ENCODE assay signal across 25 cellular contexts in genomic region chr4:173202395-173202794, GRCh38.
"Had no signal": no experiment of that assay in that cellular context is flagged by ENCODE, and none has a peak within 500 bp of the region (broad histone marks: within the 10 kb centered on the region; RNA-seq: fewer than 3 reads in every experiment).

No MANE protein-coding gene starts in this region.

- H3K36me3 Mint-ChIP-seq: stimulated activated effector memory CD8-positive, alpha-beta T cell treated with anti-CD3 and anti-CD28 coated beads, Interleukin-12 subunit alpha, Interleukin-12 subunit beta, amount 100 ng/mL, for 72 hours had no signal

- DNase-seq: islet precursor cell; left ventricle myocardium inferior; midbrain; mucosa of descending colon; naive thymus-derived CD4-positive, alpha-beta T cell; ovary; retina; right cardiac atrium; stimulated activated CD4-positive, alpha-beta T cell treated with anti-CD3 and anti-CD28 coated beads, Interleukin-12 subunit alpha, Interleukin-12 subunit beta, amount 100 ng/mL, for 4 hours; stimulated activated CD4-positive, alpha-beta T cell treated with anti-CD3 and anti-CD28 coated beads, Interleukin-15, amount 100 ng/mL, for 24 hours; stimulated activated CD4-positive, alpha-beta T cell treated with anti-CD3 and anti-CD28 coated beads, Interleukin-2, amount 100 ng/mL, for 24 hours; stimulated activated CD4-positive, alpha-beta T cell treated with anti-CD3 and anti-CD28 coated beads, Interleukin-4, amount 100 ng/mL, for 24 hours; stimulated activated naive CD4-positive, alpha-beta T cell; tibial artery; trophoblast cell; upper lobe of right lung had no signal

- H3K4me3 Mint-ChIP-seq: memory B cell; naive thymus-derived CD4-positive, alpha-beta T cell; natural killer cell treated with Interleukin-12 subunit alpha and Interleukin-12 subunit beta and Interleukin-15 and Interleukin-18, amount 100 ng/mL, for 72 hours; stimulated activated effector memory CD8-positive, alpha-beta T cell treated with anti-CD3 and anti-CD28 coated beads, Interleukin-12 subunit alpha, Interleukin-12 subunit beta, amount 100 ng/mL, for 72 hours; stimulated activated naive CD8-positive, alpha-beta T cell treated with anti-CD3 and anti-CD28 coated beads, Interleukin-15, Interleukin-2, amounts not matched to agents 100 ng/mL and 50 ng/mL, for 24 hours had no signal

- H3K27ac Mint-ChIP-seq: memory B cell; natural killer cell treated with Interleukin-12 subunit alpha and Interleukin-12 subunit beta and Interleukin-15 and Interleukin-18, amount 100 ng/mL, for 72 hours; stimulated activated effector memory CD8-positive, alpha-beta T cell treated with anti-CD3 and anti-CD28 coated beads, Interleukin-12 subunit alpha, Interleukin-12 subunit beta, amount 100 ng/mL, for 72 hours; stimulated activated naive CD8-positive, alpha-beta T cell treated with anti-CD3 and anti-CD28 coated beads, Interleukin-15, Interleukin-2, amounts not matched to agents 100 ng/mL and 50 ng/mL, for 24 hours had no signal

- ATAC-seq: mucosa of descending colon; naive thymus-derived CD4-positive, alpha-beta T cell; natural killer cell treated with Interleukin-12 subunit alpha and Interleukin-12 subunit beta and Interleukin-15 and Interleukin-18, amount 100 ng/mL, for 72 hours; right cardiac atrium; sciatic nerve; stimulated activated effector memory CD8-positive, alpha-beta T cell treated with anti-CD3 and anti-CD28 coated beads, Interleukin-12 subunit alpha, Interleukin-12 subunit beta, amount 100 ng/mL, for 72 hours; upper lobe of right lung had no signal

- H3K27ac ChIP-seq: left ventricle myocardium inferior, ovary, prostate gland, skin epidermis, suprapubic skin, thoracic aorta, tibial artery, upper lobe of right lung had no signal

- H3K27me3 Mint-ChIP-seq: memory B cell; naive thymus-derived CD4-positive, alpha-beta T cell; natural killer cell treated with Interleukin-12 subunit alpha and Interleukin-12 subunit beta and Interleukin-15 and Interleukin-18, amount 100 ng/mL, for 72 hours; stimulated activated naive CD8-positive, alpha-beta T cell treated with anti-CD3 and anti-CD28 coated beads, Interleukin-15, Interleukin-2, amounts not matched to agents 100 ng/mL and 50 ng/mL, for 24 hours had no signal
